In the genomic region with DNA sequence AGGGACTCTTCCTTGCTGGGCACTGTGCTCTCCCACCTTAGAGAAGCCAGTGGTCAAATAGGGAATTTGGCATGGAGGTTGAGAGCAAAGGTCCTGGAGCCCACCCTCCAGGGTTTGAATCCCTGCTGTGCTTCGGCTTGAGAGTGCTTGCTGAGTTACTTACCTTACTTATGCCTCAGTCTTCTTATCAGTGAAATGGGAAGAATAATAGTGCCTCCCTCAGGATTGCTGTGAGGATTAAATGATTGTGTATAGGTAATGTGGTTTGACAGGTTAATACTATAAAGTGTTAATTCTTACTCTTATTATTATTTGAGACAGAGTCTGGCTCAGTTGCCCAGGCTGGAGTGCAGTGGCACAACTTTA, we compare ENCODE assay signal across 7 cellular contexts.
"Had no signal": no experiment of that assay in that cellular context is flagged by ENCODE, and none has a peak within 500 bp of the region (broad histone marks: within the 10 kb centered on the region; RNA-seq: fewer than 3 reads in every experiment).

No MANE protein-coding gene starts in this region.

- H3K4me3 ChIP-seq: colonic mucosa, heart left ventricle, prostate gland, stomach, thoracic aorta, transverse colon had no signal

- H3K79me2 ChIP-seq: parathyroid adenoma had no signal

- H3K36me3 ChIP-seq: colonic mucosa, prostate gland, stomach, thoracic aorta, transverse colon had no signal

- H3K27me3 ChIP-seq: colonic mucosa, heart left ventricle, stomach, transverse colon had no signal

- H3K9ac ChIP-seq: parathyroid adenoma had no signal

- H3K9me3 ChIP-seq: colonic mucosa, heart left ventricle, prostate gland, stomach, thoracic aorta, transverse colon had no signal

- H2AFZ ChIP-seq: parathyroid adenoma had no signal

- H3K4me1 ChIP-seq: colonic mucosa, heart left ventricle, parathyroid adenoma, prostate gland, stomach, transverse colon had no signal

- H3K27ac ChIP-seq: colonic mucosa, heart left ventricle, parathyroid adenoma, prostate gland, stomach, thoracic aorta, transverse colon had no signal
